In the genomic region with DNA sequence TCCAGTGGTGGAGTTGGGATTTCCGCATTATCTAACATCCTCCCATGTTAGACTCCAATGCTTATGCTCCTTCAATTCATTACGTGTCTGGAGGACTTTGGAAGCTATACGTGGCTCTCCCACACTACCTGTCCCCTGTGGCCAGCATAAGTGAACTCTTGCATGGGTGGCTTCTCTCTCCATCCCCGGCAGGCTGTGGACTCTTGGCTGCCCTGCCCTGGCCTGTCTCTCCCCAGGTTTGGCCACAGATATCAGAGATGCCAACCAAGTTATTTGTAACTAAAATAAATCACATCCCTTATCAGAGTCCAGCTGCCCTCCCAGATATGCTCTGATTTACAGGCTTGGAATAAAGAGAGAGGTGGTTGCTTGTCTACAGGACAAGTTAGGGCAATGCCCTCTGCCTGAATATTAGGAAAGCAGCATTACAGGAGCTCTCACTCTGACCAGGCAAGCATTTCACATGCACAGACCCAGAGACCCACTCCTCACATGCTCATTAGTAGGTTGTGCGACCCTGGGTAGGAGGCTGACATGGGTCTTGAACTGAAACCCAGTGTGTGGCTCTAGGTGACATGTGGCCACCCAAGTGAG, we compare ENCODE assay signal across 8 cellular contexts. TPM values are rescaled to one million over a fixed set of nuclear protein-coding genes. Genes with fewer than 3 reads are reported as not detected.
DNase-seq lines count a peak whose midpoint lies in the region; ATAC-seq and TF ChIP-seq lines count a peak whose summit lies in the region.

No MANE protein-coding gene starts in this region.

- no peaks in the 10 kb centered on the region for H3K9me3 ChIP-seq in DND-41 (ENCODE audit: insufficient read depth, low read length, severe bottlenecking)
- H3K9me3 ChIP-seq in skeletal muscle tissue (ENCODE audit: control insufficient read depth in 3 of 3, low read length in 3 of 3), result no peaks in the 10 kb centered on the region

- peak overlapping the region; percentile 50 for H3K4me2 ChIP-seq in DND-41 (ENCODE audit: insufficient read depth, low read length)

- H3K9ac ChIP-seq in DND-41 (ENCODE audit: low read depth, low read length), result peak overlapping the region; percentile 16; the same call in 1 of the 2 replicates
- no peak overlapping the region for H3K9ac ChIP-seq in skeletal muscle tissue (ENCODE audit: low read depth in 1 of 3, low read length in 3 of 3)

- ATAC-seq in DND-41 (ENCODE audit: insufficient read depth, low read depth), result no peak
- ATAC-seq in HG03097 (IDR thresholded peaks at IDR 0.05; ENCODE audit: low FRiP score, unreplicated experiment), result no peak
- ATAC-seq in HG03432 (IDR thresholded peaks at IDR 0.05; ENCODE audit: unreplicated experiment), result no peak

- H3K36me3 ChIP-seq in DND-41 (ENCODE audit: insufficient read depth, low read length) (peaks cover 15% of the 10 kb centered on the region), skeletal muscle tissue (ENCODE audit: control insufficient read depth in 3 of 3, insufficient read depth in 3 of 3, low read length in 3 of 3) (no peaks in the 10 kb centered on the region)

- peaks cover 92% of the 10 kb centered on the region for H3K79me2 ChIP-seq in DND-41 (ENCODE audit: insufficient read depth, low read length)

- H3K4me3 ChIP-seq in DND-41 (ENCODE audit: low read depth in 1 of 2, low read length in 2 of 2), result peak overlapping the region in 1 of 2 experiments; percentile 33; a peak in 2 of 4 replicates
- H3K4me3 ChIP-seq in coronary artery, result peak overlapping the region; percentile 12
- H3K4me3 ChIP-seq in skeletal muscle tissue (ENCODE audit: low read length in 3 of 3), result peak overlapping the region; percentile 2 to 41 (median 31)

- H4K20me1 ChIP-seq in DND-41 (ENCODE audit: insufficient read depth, low read length), result peaks cover 21% of the 10 kb centered on the region; the same call in 1 of the 2 replicates

- H3K27ac ChIP-seq in DND-41 (ENCODE audit: low read length) (peak overlapping the region; percentile 74), coronary artery (peak overlapping the region; percentile 10 to 49), skeletal muscle tissue (ENCODE audit: low read depth, low read length) (peak overlapping the region; percentile 14)

- no peak overlapping the region for H2AFZ ChIP-seq in DND-41 (ENCODE audit: low read depth, low read length)

- no peaks in the 10 kb centered on the region for H3K27me3 ChIP-seq in DND-41 (ENCODE audit: insufficient read depth, low read length, poor library complexity)
- H3K27me3 ChIP-seq in skeletal muscle tissue (ENCODE audit: control insufficient read depth in 3 of 3, insufficient read depth in 3 of 3, low read length in 3 of 3), result peaks cover 0 to 9% (median 0%) of the 10 kb centered on the region in 3 donors

- DNase-seq in DND-41, result no peak
- DNase-seq in NCI-H226, result peak; percentile 56
- DNase-seq in coronary artery (ENCODE audit: low spot score), result no peak
- no peak for DNase-seq in glomerular visceral epithelial cell (ENCODE audit: extremely low spot score)
- DNase-seq in stimulated activated CD4-positive, alpha-beta T cell treated with anti-CD3 and anti-CD28 coated beads, Interleukin-4, amount 100 ng/mL, for 1 hour, result no peak

- no peak for TF ChIP-seq CTCF in DND-41 (IDR thresholded peaks at IDR 0.05; ENCODE audit: borderline replicate concordance, extremely low read depth, low read length, poor library complexity, severe bottlenecking)
- TF ChIP-seq CTCF in coronary artery (IDR thresholded peaks at IDR 0.05), result no peak

- peaks cover 65% of the 10 kb centered on the region for H3K4me1 ChIP-seq in DND-41 (ENCODE audit: insufficient read depth, low read length)
- peaks cover 23 to 56% (median 33%) of the 10 kb centered on the region in 3 donors for H3K4me1 ChIP-seq in skeletal muscle tissue (ENCODE audit: control insufficient read depth in 3 of 3, insufficient read depth in 3 of 3, low read length in 3 of 3)

RNA-seq across cellular contexts. Expression of gene CD44, which starts 4.6 kb away (rescaled TPM):
- total RNA-seq in skeletal muscle tissue, result 133 TPM

Comparison
In these comparisons a context has a peak if more than half of its experiments do, and no peak if none do; other contexts are left out.
1. H3K27ac ChIP-seq: peak in every context shown above with its lines; median percentile 74 in DND-41; 30 in coronary artery; 14 in skeletal muscle tissue.